In the genomic region with DNA sequence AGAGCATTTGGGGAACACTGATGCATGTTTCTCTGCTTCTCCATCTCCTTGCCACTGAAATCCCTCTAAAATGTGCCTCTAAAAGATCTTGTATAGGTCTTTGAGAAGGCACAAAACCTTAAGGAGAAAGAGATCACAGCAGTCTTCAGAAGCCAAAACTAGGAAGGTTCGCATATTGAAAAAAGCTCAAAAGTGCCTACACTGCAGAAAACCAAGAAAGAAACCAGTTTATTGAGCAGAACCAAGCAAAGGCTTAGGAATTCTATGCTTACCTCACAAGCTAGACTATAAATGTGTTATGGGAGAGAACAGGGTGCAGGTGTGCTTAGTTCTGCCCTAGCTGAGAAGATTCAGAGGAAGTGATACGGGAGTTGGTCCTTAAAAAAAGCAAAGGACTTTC, we compare ENCODE assay signal across 2 cellular contexts.
TF ChIP-seq lines count a peak whose summit lies in the region.

No MANE protein-coding gene starts in this region.

TF ChIP-seq in GM12891, 5 proteins besides CTCF, POLR2A, EP300 and RAD21:
- TF ChIP-seq POLR2AphosphoS5 (IDR thresholded peaks at IDR 0.05; ENCODE audit: low read depth, low read length) (no peak), TAF1 (IDR thresholded peaks at IDR 0.05; ENCODE audit: low read depth, low read length) (no peak), SPI1 (IDR thresholded peaks at IDR 0.05; ENCODE audit: low read depth, low read length) (no peak), POU2F2 (IDR thresholded peaks at IDR 0.05; ENCODE audit: low read depth, low read length) (no peak), PAX5 (IDR thresholded peaks at IDR 0.05; ENCODE audit: insufficient read depth, low read length, severe bottlenecking) (no peak)

TF ChIP-seq in IMR-90, 13 proteins besides CTCF, POLR2A, EP300 and RAD21:
- no peak for TF ChIP-seq RCOR1 (IDR thresholded peaks at IDR 0.05; ENCODE audit: insufficient replicate concordance, low read length)
- TF ChIP-seq MAFK (IDR thresholded peaks at IDR 0.05; ENCODE audit: low read depth, low read length): peak; percentile 53; the same call in 1 of the 2 replicates
- no peak for TF ChIP-seq FOS (IDR thresholded peaks at IDR 0.05; ENCODE audit: low read depth, low read length)
